ENCODE assay signal across 11 cellular contexts in the genomic region with DNA sequence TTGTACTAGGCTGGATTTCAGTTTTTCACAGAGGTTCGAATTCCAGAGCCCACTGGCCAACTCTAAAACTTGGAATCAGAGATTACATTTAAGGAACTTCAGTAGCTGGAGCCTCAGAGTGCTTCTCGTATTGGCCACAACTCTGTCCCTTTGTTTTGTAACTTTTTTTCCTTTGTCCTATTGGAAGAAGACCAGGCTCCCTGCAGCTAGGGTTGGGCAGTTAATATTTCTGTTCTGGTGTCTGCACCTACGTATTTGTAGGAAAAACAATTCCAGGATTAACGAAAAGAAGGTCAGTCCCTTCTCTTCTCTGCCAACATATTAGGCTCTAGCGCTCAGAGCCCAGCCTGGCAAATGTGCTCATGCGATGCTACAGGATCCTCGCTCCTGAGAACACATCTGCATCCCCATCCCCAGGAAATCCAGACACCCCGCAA. TPM values are rescaled to one million over a fixed set of nuclear protein-coding genes. Genes with fewer than 3 reads are reported as not detected.
DNase-seq lines count a peak whose midpoint lies in the region; ATAC-seq, FAIRE-seq and TF ChIP-seq lines count a peak whose summit lies in the region.
"Had no signal": no experiment of that assay in that cellular context is flagged by ENCODE, and none has a peak within 500 bp of the region (broad histone marks: within the 10 kb centered on the region; RNA-seq: fewer than 3 reads in every experiment).

No MANE protein-coding gene starts in this region.

- H3K27ac Mint-ChIP-seq in activated CD4-positive, alpha-beta T cell treated with anti-CD3 and anti-CD28 coated beads for 36 hours, result no peak overlapping the region

- H3K9ac ChIP-seq in endothelial cell of umbilical vein (replicated peaks; ENCODE audit: extremely low read depth, insufficient read depth, low read length) (peak overlapping the region; percentile 63), muscle layer of colon (ENCODE audit: low read length) (peak overlapping the region; percentile 12)

- no peak for TF ChIP-seq CTCF in endothelial cell of umbilical vein (IDR thresholded peaks at IDR 0.05; ENCODE audit: extremely low read depth in 1 of 2, insufficient read depth in 1 of 2, low read depth in 1 of 2, low read length in 2 of 2)
- no peak for TF ChIP-seq CTCF in upper lobe of right lung (IDR thresholded peaks at IDR 0.05)
- TF ChIP-seq CTCF in omental fat pad (IDR thresholded peaks at IDR 0.05), result no peak

- H3K9me3 Mint-ChIP-seq in activated CD4-positive, alpha-beta T cell treated with anti-CD3 and anti-CD28 coated beads for 36 hours (ENCODE audit: low read depth), result no peaks in the 10 kb centered on the region

- H3K4me1 ChIP-seq in endothelial cell of umbilical vein (ENCODE audit: control insufficient read depth, extremely low read depth, insufficient read depth, low read length) (peaks cover 34% of the 10 kb centered on the region), muscle layer of colon (ENCODE audit: insufficient read depth, low read length) (peaks cover 45% of the 10 kb centered on the region), upper lobe of right lung (peaks cover 4% of the 10 kb centered on the region)

- H3K27ac ChIP-seq in endothelial cell of umbilical vein (ENCODE audit: insufficient read depth, low read depth, low read length) (no peak overlapping the region), muscle layer of colon (ENCODE audit: low read depth, low read length) (peak overlapping the region; percentile 57), upper lobe of right lung (peak overlapping the region; percentile 80)
- H3K27ac ChIP-seq: 22Rv1 had no signal

- H3K27me3 ChIP-seq in endothelial cell of umbilical vein (ENCODE audit: control insufficient read depth in 2 of 2, insufficient read depth in 2 of 2, low read length in 2 of 2) (no peaks in the 10 kb centered on the region), muscle layer of colon (ENCODE audit: control insufficient read depth in 1 of 2, insufficient read depth in 2 of 2, low read length in 2 of 2) (no peaks in the 10 kb centered on the region), upper lobe of right lung (peaks cover 42% of the 10 kb centered on the region)

- H3K4me1 Mint-ChIP-seq in activated CD4-positive, alpha-beta T cell treated with anti-CD3 and anti-CD28 coated beads for 36 hours, result no peaks in the 10 kb centered on the region

- H3K9me3 ChIP-seq in endothelial cell of umbilical vein (replicated peaks; ENCODE audit: control insufficient read depth, insufficient read depth, low read length), result no peaks in the 10 kb centered on the region
- H3K9me3 ChIP-seq in muscle layer of colon (ENCODE audit: low read length), result no peaks in the 10 kb centered on the region
- no peaks in the 10 kb centered on the region for H3K9me3 ChIP-seq in upper lobe of right lung

- POLR2A ChIA-PET in endothelial cell of umbilical vein (lab: Charles Lee), result no interaction called here
- POLR2A ChIA-PET in activated CD4-positive, alpha-beta T cell treated with anti-CD3 and anti-CD28 coated beads for 36 hours (lab: Charles Lee), result no interaction called here

- no peak overlapping the region for H3K4me3 Mint-ChIP-seq in activated CD4-positive, alpha-beta T cell treated with anti-CD3 and anti-CD28 coated beads for 36 hours

- ATAC-seq in upper lobe of right lung (no peak), omental fat pad (ENCODE audit: low FRiP score) (no peak)
- no peak for ATAC-seq in activated CD4-positive, alpha-beta T cell treated with anti-CD3 and anti-CD28 coated beads for 36 hours

- DNase-seq in NCI-H748 (lab: John Stamatoyannopoulos, UW; ENCODE audit: unreplicated experiment) (peak; percentile 2), NCI-H748 treated with DMSO at 0.1 percent for 48 hours (lab: John Stamatoyannopoulos, UW) (no peak), endothelial cell of umbilical vein (ENCODE audit: low read depth, low spot score) (peak; percentile 62), upper lobe of right lung (no peak), omental fat pad (ENCODE audit: low spot score) (no peak), SHP77 treated with DMSO at 0.1 percent for 48 hours (lab: John Stamatoyannopoulos, UW) (no peak)
- DNase-seq in activated CD4-positive, alpha-beta T cell treated with anti-CD3 and anti-CD28 coated beads for 36 hours, result no peak
- DNase-seq: activated CD4-positive, alpha-beta T cell treated with anti-CD3 and anti-CD28 coated beads, Interleukin-2, amount 50 U/mL, for 48 hours; NCI-H345 had no signal

- dilution Hi-C loops in endothelial cell of umbilical vein (cut with MboI; ENCODE audit: extremely low pct_ligation_motif_present, low sequenced_read_pairs), result no loop called here

- FAIRE-seq in endothelial cell of umbilical vein (lab: Jason Lieb, UNC), result peak; percentile 80

- intact Hi-C loops in endothelial cell of umbilical vein (cut with micrococcal nuclease), result loop anchor here (2.0 to 5.0 kb wide), 5 partner anchors 158 to 1759 kb away; no protein-coding TSS in a partner anchor
- intact Hi-C loops in upper lobe of right lung (cut with DNase I), result no loop called here
- intact Hi-C loops in activated CD4-positive, alpha-beta T cell treated with anti-CD3 and anti-CD28 coated beads for 36 hours (cut with DNase I, micrococcal nuclease), result loop anchor here (5.0 kb wide), 3 partner anchors 1033 to 1758 kb away; no protein-coding TSS in a partner anchor

- H3K36me3 ChIP-seq in endothelial cell of umbilical vein (ENCODE audit: control insufficient read depth in 2 of 2, extremely low read depth in 1 of 2, insufficient read depth in 2 of 2, low read length in 2 of 2) (no peaks in the 10 kb centered on the region), muscle layer of colon (ENCODE audit: insufficient read depth, low read length) (no peaks in the 10 kb centered on the region), upper lobe of right lung (no peaks in the 10 kb centered on the region)

- H4K20me1 ChIP-seq in endothelial cell of umbilical vein (replicated peaks; ENCODE audit: control insufficient read depth, extremely low read depth, insufficient read depth, low read length), result no peaks in the 10 kb centered on the region

- H3K79me2 ChIP-seq in endothelial cell of umbilical vein (ENCODE audit: control insufficient read depth, insufficient read depth, low read length), result peaks cover 9% of the 10 kb centered on the region

- H3K27me3 Mint-ChIP-seq in activated CD4-positive, alpha-beta T cell treated with anti-CD3 and anti-CD28 coated beads for 36 hours, result peaks cover 34% of the 10 kb centered on the region

- no peaks in the 10 kb centered on the region for H3K9me1 ChIP-seq in endothelial cell of umbilical vein (replicated peaks; ENCODE audit: control insufficient read depth, extremely low read depth, insufficient read depth, low read length)

- TSS peak; percentile 8 for BruUV-seq in endothelial cell of umbilical vein (replicated peaks; lab: Mats Ljungman, UMichigan)

- TF ChIP-seq POLR2A in endothelial cell of umbilical vein (IDR thresholded peaks at IDR 0.05; ENCODE audit: low read depth, low read length), result no peak

- peak overlapping the region; percentile 94 for H2AFZ ChIP-seq in endothelial cell of umbilical vein (ENCODE audit: low read depth, low read length)

- peak overlapping the region in 2 of 3 experiments; percentile 71 for H3K4me3 ChIP-seq in endothelial cell of umbilical vein (replicated peaks in 1 of 3; ENCODE audit: insufficient read depth in 1 of 3, low read depth in 1 of 3, low read length in 3 of 3)
- H3K4me3 ChIP-seq in muscle layer of colon (ENCODE audit: low read depth in 1 of 2, low read length in 2 of 2), result peak overlapping the region in 1 of 2 donors; percentile 81
- H3K4me3 ChIP-seq in upper lobe of right lung, result peak overlapping the region; percentile 62

- no peaks in the 10 kb centered on the region for H3K36me3 Mint-ChIP-seq in activated CD4-positive, alpha-beta T cell treated with anti-CD3 and anti-CD28 coated beads for 36 hours (ENCODE audit: low read depth)

- peak overlapping the region; percentile 67 for H3K4me2 ChIP-seq in endothelial cell of umbilical vein (ENCODE audit: insufficient read depth, low read length)

- CTCF ChIA-PET in endothelial cell of umbilical vein (lab: Charles Lee), result interaction anchor here (1.0 to 1.2 kb wide), 2 partner anchors 1030 to 1068 kb away, joined by 3 read pairs; no protein-coding TSS in a partner anchor
- CTCF ChIA-PET in activated CD4-positive, alpha-beta T cell treated with anti-CD3 and anti-CD28 coated beads for 36 hours (lab: Charles Lee), result no interaction called here

TF ChIP-seq in endothelial cell of umbilical vein, 7 proteins besides CTCF, POLR2A, EP300 and RAD21:
- TF ChIP-seq POLR2AphosphoS5 (IDR thresholded peaks at IDR 0.05; ENCODE audit: insufficient read depth, low read depth, low read length) (no peak), GATA2 (IDR thresholded peaks at IDR 0.05; ENCODE audit: insufficient read depth, insufficient read length, low read depth, low read length) (no peak), FOS (IDR thresholded peaks at IDR 0.05; ENCODE audit: borderline replicate concordance, insufficient read depth, low read length) (no peak), MYC (IDR thresholded peaks at IDR 0.05; ENCODE audit: low read depth, low read length) (no peak), EZH2 (IDR thresholded peaks at IDR 0.05; ENCODE audit: borderline replicate concordance, low read depth, low read length, severe bottlenecking) (no peak), JUN (IDR thresholded peaks at IDR 0.05; ENCODE audit: borderline replicate concordance, insufficient read depth, insufficient read length, low read depth) (no peak)
- TF ChIP-seq, protein P1, sequence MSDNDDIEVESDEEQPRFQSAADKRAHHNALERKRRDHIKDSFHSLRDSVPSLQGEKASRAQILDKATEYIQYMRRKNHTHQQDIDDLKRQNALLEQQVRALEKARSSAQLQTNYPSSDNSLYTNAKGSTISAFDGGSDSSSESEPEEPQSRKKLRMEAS (IDR thresholded peaks at IDR 0.05; ENCODE audit: insufficient read depth, insufficient read length), result no peak

RNA-seq across cellular contexts. Expression of gene CDH11, which starts 1.9 kb away (rescaled TPM):
- 14.9 and 30.4 TPM in 2 replicates for total RNA-seq in endothelial cell of umbilical vein
- 24.8 and 32.7 TPM in 2 replicates for polyA plus RNA-seq in endothelial cell of umbilical vein
- 22.9 and 27.2 TPM in 2 replicates for polyA plus RNA-seq in endothelial cell of umbilical vein (2011; cell fraction: cytosol; rRNA removed)
- polyA plus RNA-seq in endothelial cell of umbilical vein (2011; cell fraction: nucleus; rRNA removed), result 27.4 and 40.1 TPM in 2 replicates
- polyA plus RNA-seq in endothelial cell of umbilical vein (2012), result 10.1 and 32.4 TPM in 2 replicates
- polyA minus RNA-seq in endothelial cell of umbilical vein, result 81.2 and 98.8 TPM in 2 replicates
- polyA minus RNA-seq in endothelial cell of umbilical vein (2011; cell fraction: cytosol; rRNA and poly(A)+ RNA removed), result not detected
- polyA minus RNA-seq in endothelial cell of umbilical vein (2011; cell fraction: nucleus; rRNA and poly(A)+ RNA removed), result 73.7 and 77.8 TPM in 2 replicates
- total RNA-seq in upper lobe of right lung, result 176 TPM
- 10 to 100 TPM; 28.2 to 74.1 (median 53.2) TPM for total RNA-seq in omental fat pad
- not detected for total RNA-seq in activated CD4-positive, alpha-beta T cell treated with anti-CD3 and anti-CD28 coated beads for 36 hours

Comparison
In these comparisons a context has a peak if more than half of its experiments do, and no peak if none do; other contexts are left out.
1. DNase-seq: peak in NCI-H748 (single experiment) and endothelial cell of umbilical vein (single experiment); none in NCI-H748 treated with DMSO at 0.1 percent for 48 hours (single experiment), upper lobe of right lung (single experiment), omental fat pad (single experiment), activated CD4-positive, alpha-beta T cell treated with anti-CD3 and anti-CD28 coated beads for 36 hours (single experiment) and SHP77 treated with DMSO at 0.1 percent for 48 hours (single experiment).
2. RNA of gene CDH11, which starts 1.9 kb away (total RNA-seq): 176 TPM in upper lobe of right lung (single experiment), 28.2 to 74.1 TPM in omental fat pad and 14.9 to 30.4 TPM in endothelial cell of umbilical vein; not detected in activated CD4-positive, alpha-beta T cell treated with anti-CD3 and anti-CD28 coated beads for 36 hours; every median in the first group is over 10 times any median in the second.